In genomic region chr14:35144029-35144428, GRCh38 we compare ENCODE assay signal across 33 cellular contexts.
"Had no signal": no experiment of that assay in that cellular context is flagged by ENCODE, and none has a peak within 500 bp of the region (broad histone marks: within the 10 kb centered on the region; RNA-seq: fewer than 3 reads in every experiment).

No MANE protein-coding gene starts in this region.

- FAIRE-seq: astrocyte, bronchial epithelial cell, colon had no signal

- ATAC-seq: activated CD4-positive, alpha-beta T cell treated with anti-CD3 and anti-CD28 coated beads for 36 hours; activated CD8-positive, alpha-beta memory T cell treated with anti-CD3 and anti-CD28 coated beads, Interleukin-2, amount 10 ng/mL, durations not matched to agents 7 days and 5 days; activated CD8-positive, alpha-beta T cell treated with anti-CD3 and anti-CD28 coated beads, Interleukin-2, amount 10 ng/mL, durations not matched to agents 7 days and 5 days; effector memory CD8-positive, alpha-beta T cell; foreskin keratinocyte; gastrocnemius medialis; heart left ventricle; T-helper 17 cell had no signal

- H3K4me3 ChIP-seq: esophagus muscularis mucosa, gastrocnemius medialis, heart left ventricle had no signal

- H3K9me3 ChIP-seq: esophagus muscularis mucosa, gastrocnemius medialis, heart left ventricle had no signal

- DNase-seq: activated CD4-positive, alpha-beta memory T cell treated with anti-CD3 and anti-CD28 coated beads for 36 hours; activated CD4-positive, alpha-beta T cell treated with anti-CD3 and anti-CD28 coated beads for 36 hours; activated CD4-positive, alpha-beta T cell treated with anti-CD3 and anti-CD28 coated beads, Interleukin-2, amount 10 ng/mL, durations not matched to agents 24 days and 14 days; activated CD4-positive, CD25-positive, alpha-beta regulatory T cell; activated CD4-positive, CD25-positive, alpha-beta regulatory T cell treated with anti-CD3 and anti-CD28 coated beads, Interleukin-2, amount 50 U/mL, for 72 hours; activated CD8-positive, alpha-beta memory T cell treated with anti-CD3 and anti-CD28 coated beads, Interleukin-2, amount 10 ng/mL, durations not matched to agents 7 days and 5 days; activated CD8-positive, alpha-beta memory T cell treated with anti-CD3 and anti-CD28 coated beads, Interleukin-2, amount 50 U/mL, for 4 hours; activated CD8-positive, alpha-beta T cell treated with anti-CD3 and anti-CD28 coated beads, Interleukin-2, amount 10 ng/mL, durations not matched to agents 7 days and 5 days; activated gamma-delta T cell; activated naive CD4-positive, alpha-beta T cell; activated naive CD4-positive, alpha-beta T cell treated with anti-CD3 and anti-CD28 coated beads, Interleukin-2, amount 50 U/mL, for 16 hours; activated T-cell treated with anti-CD3 and anti-CD28 coated beads, Interleukin-2, amount 50 U/mL, for 1 hour; activated T-cell treated with anti-CD3 and anti-CD28 coated beads, Interleukin-2, amount 50 U/mL, for 48 hours; amniotic stem cell; anterior cingulate cortex; brain microvascular endothelial cell; cortex of kidney; dermis blood vessel endothelial cell; effector CD4-positive, alpha-beta T cell; effector memory CD8-positive, alpha-beta T cell; erythroblast; foreskin keratinocyte; gastrocnemius medialis; glutamatergic neuron; heart left ventricle; T-helper 1 cell; T-helper 17 cell; T1000; WERI-Rb-1 had no signal

- H3K4me1 ChIP-seq: esophagus muscularis mucosa, foreskin keratinocyte, gastrocnemius medialis, heart left ventricle had no signal

- H3K27me3 ChIP-seq: brain microvascular endothelial cell, esophagus muscularis mucosa, foreskin keratinocyte, gastrocnemius medialis, heart left ventricle had no signal

- H3K27ac ChIP-seq: brain microvascular endothelial cell, esophagus muscularis mucosa, foreskin keratinocyte, gastrocnemius medialis, heart left ventricle, WERI-Rb-1 had no signal

- H3K36me3 ChIP-seq: brain microvascular endothelial cell, gastrocnemius medialis, WERI-Rb-1 had no signal
